In genomic region chr7:75698358-75698757, GRCh38 we compare ENCODE assay signal across 3 cellular contexts.
TF ChIP-seq lines count a peak whose summit lies in the region.

No MANE protein-coding gene starts in this region.

TF ChIP-seq in HepG2, 621 proteins besides CTCF, POLR2A, EP300 and RAD21:
- TF ChIP-seq ZNF552 (CRISPR knock-in tag; IDR thresholded peaks at IDR 0.05; ENCODE audit: borderline replicate concordance) (no peak), ZBTB49 (CRISPR knock-in tag; IDR thresholded peaks at IDR 0.05; ENCODE audit: borderline replicate concordance) (no peak), PCBP2 (optimal IDR thresholded peaks at IDR 0.05; ENCODE audit: low read depth, low read length, poor library complexity, severe bottlenecking) (no peak), ZNF121 (CRISPR knock-in tag; IDR thresholded peaks at IDR 0.05) (peak; percentile 39; the same call in 1 of the 2 replicates), ZNF770 (CRISPR knock-in tag; IDR thresholded peaks at IDR 0.05) (0 out of 2 replicates have a peak, but pooled peaks have one; percentile 42)
TF ChIP-seq in HepG2: peak in this region for 2.

TF ChIP-seq in K562, 482 proteins besides CTCF, POLR2A, EP300 and RAD21:
- TF ChIP-seq E2F4 (CRISPR knock-in tag; IDR thresholded peaks at IDR 0.05; ENCODE audit: low read depth), result no peak
- no peak for TF ChIP-seq CHD4 (IDR thresholded peaks at IDR 0.05; ENCODE audit: insufficient read depth, insufficient replicate concordance, low read depth, low read length, poor library complexity, severe bottlenecking)
- no peak for TF ChIP-seq ELF1 (tag; IDR thresholded peaks at IDR 0.05)
- TF ChIP-seq KDM1A (IDR thresholded peaks at IDR 0.05), result peak in 1 of 2 experiments; percentile 58; a peak in 1 of 4 replicates
- TF ChIP-seq FOXK2 (conservative IDR thresholded peaks at IDR 0.05 in 1 of 2, IDR thresholded peaks at IDR 0.05 in 1 of 2; ENCODE audit: low read depth in 2 of 2), result no peak
- TF ChIP-seq SOX6 (IDR thresholded peaks at IDR 0.05), result no peak
- TF ChIP-seq MLLT1 (IDR thresholded peaks at IDR 0.05), result no peak
- TF ChIP-seq ETV1 (tag; conservative IDR thresholded peaks at IDR 0.05; ENCODE audit: low read depth), result no peak
- TF ChIP-seq BCOR (IDR thresholded peaks at IDR 0.05), result peak; percentile 72; the same call in 1 of the 2 replicates
- TF ChIP-seq CTBP1 (IDR thresholded peaks at IDR 0.05; ENCODE audit: borderline replicate concordance), result no peak
- no peak for TF ChIP-seq HMG20A (CRISPR knock-in tag; conservative IDR thresholded peaks at IDR 0.05)
- TF ChIP-seq CCAR2 (IDR thresholded peaks at IDR 0.05; ENCODE audit: low read depth, low read length), result no peak
- peak; percentile 77 for TF ChIP-seq RBM25 (IDR thresholded peaks at IDR 0.05; ENCODE audit: low read depth, low read length, severe bottlenecking)
- TF ChIP-seq ATF4 (CRISPR knock-in tag; IDR thresholded peaks at IDR 0.05), result no peak
- TF ChIP-seq ZNF121 (CRISPR knock-in tag; conservative IDR thresholded peaks at IDR 0.05), result peak; percentile 99
- TF ChIP-seq ZFPM2 (CRISPR knock-in tag; IDR thresholded peaks at IDR 0.05), result no peak
- TF ChIP-seq GABPB1 (CRISPR knock-in tag; IDR thresholded peaks at IDR 0.05), result no peak
- peak; percentile 74; the same call in 1 of the 2 replicates for TF ChIP-seq SPI1 (IDR thresholded peaks at IDR 0.05; ENCODE audit: borderline replicate concordance, low read depth, low read length)
- no peak for TF ChIP-seq KAT7 (CRISPR knock-in tag; IDR thresholded peaks at IDR 0.05; ENCODE audit: borderline replicate concordance)
- no peak for TF ChIP-seq ARID1B (IDR thresholded peaks at IDR 0.05)
- no peak for TF ChIP-seq USF2 (CRISPR knock-in tag; IDR thresholded peaks at IDR 0.05)
- TF ChIP-seq NR4A1 (CRISPR knock-in tag; IDR thresholded peaks at IDR 0.05), result no peak
- no peak for TF ChIP-seq NR4A1 (tag; IDR thresholded peaks at IDR 0.05)

TF ChIP-seq in HEK293T, 16 proteins besides CTCF, POLR2A, EP300 and RAD21:
- no peak for TF ChIP-seq SUZ12 (IDR thresholded peaks at IDR 0.05)
- no peak for TF ChIP-seq LEF1 (IDR thresholded peaks at IDR 0.05; ENCODE audit: borderline replicate concordance)
- no peak for TF ChIP-seq HDGF (IDR thresholded peaks at IDR 0.05; ENCODE audit: borderline replicate concordance)
- TF ChIP-seq NFRKB (IDR thresholded peaks at IDR 0.05), result no peak
- TF ChIP-seq SP1 (IDR thresholded peaks at IDR 0.05), result no peak
- TF ChIP-seq TARDBP (IDR thresholded peaks at IDR 0.05), result no peak
- no peak for TF ChIP-seq FOXK2 (IDR thresholded peaks at IDR 0.05)
- no peak for TF ChIP-seq CTBP1 (IDR thresholded peaks at IDR 0.05; ENCODE audit: borderline replicate concordance)
- no peak for TF ChIP-seq BHLHE40 (IDR thresholded peaks at IDR 0.05; ENCODE audit: borderline replicate concordance)
- TF ChIP-seq ARNT (IDR thresholded peaks at IDR 0.05), result no peak
- TF ChIP-seq PKNOX1 (IDR thresholded peaks at IDR 0.05), result no peak
